Comparison of ENCODE assay signal across 1 cellular context in the genomic region with DNA sequence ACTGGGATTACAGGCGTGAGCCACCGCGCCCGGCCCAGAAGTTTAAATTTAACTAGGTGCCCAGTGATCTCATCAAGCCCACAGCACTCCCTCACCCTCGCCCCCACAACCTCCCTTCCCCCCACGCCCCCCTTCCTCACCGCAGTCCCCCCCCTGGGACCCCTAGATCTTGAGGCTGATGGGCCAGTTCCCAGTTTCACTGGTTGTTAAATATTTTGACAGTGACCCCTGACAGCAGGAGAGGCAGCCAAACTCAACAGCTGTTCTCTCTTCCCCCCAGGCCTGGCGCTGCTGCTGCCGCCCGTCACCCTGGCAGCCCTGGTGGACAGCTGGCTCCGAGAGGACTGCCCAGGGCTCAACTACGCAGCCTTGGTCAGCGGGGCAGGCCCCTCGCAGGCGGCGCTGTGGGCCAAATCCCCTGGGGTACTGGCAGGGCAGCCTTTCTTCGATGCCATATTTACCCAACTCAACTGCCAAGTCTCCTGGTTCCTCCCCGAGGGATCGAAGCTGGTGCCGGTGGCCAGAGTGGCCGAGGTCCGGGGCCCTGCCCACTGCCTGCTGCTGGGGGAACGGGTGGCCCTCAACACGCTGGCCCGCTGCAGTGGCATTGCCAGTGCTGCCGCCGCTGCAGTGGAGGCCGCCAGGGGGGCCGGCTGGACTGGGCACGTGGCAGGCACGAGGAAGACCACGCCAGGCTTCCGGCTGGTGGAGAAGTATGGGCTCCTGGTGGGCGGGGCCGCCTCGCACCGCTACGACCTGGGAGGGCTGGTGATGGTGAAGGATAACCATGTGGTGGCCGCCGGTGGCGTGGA.
A peak's percentile ranks its signal among the peaks of the same experiment; 100 is the strongest.
TF ChIP-seq lines count a peak whose summit lies in the region.

No MANE protein-coding gene starts in this region.

TF ChIP-seq in HepG2, 621 proteins besides CTCF, POLR2A, EP300 and RAD21:
- TF ChIP-seq HNRNPL (IDR thresholded peaks at IDR 0.05; ENCODE audit: low read depth, low read length) (0 out of 2 replicates have a peak, but pooled peaks have one; percentile 13), RBFOX2 (IDR thresholded peaks at IDR 0.05; ENCODE audit: low read depth, low read length) (peak; percentile 64), AGO2 (optimal IDR thresholded peaks at IDR 0.05; ENCODE audit: low read depth, low read length) (peak; percentile 88), ZNF768 (CRISPR knock-in tag; IDR thresholded peaks at IDR 0.05) (peak; percentile 33; the same call in 1 of the 2 replicates)
- TF ChIP-seq, protein P1, sequence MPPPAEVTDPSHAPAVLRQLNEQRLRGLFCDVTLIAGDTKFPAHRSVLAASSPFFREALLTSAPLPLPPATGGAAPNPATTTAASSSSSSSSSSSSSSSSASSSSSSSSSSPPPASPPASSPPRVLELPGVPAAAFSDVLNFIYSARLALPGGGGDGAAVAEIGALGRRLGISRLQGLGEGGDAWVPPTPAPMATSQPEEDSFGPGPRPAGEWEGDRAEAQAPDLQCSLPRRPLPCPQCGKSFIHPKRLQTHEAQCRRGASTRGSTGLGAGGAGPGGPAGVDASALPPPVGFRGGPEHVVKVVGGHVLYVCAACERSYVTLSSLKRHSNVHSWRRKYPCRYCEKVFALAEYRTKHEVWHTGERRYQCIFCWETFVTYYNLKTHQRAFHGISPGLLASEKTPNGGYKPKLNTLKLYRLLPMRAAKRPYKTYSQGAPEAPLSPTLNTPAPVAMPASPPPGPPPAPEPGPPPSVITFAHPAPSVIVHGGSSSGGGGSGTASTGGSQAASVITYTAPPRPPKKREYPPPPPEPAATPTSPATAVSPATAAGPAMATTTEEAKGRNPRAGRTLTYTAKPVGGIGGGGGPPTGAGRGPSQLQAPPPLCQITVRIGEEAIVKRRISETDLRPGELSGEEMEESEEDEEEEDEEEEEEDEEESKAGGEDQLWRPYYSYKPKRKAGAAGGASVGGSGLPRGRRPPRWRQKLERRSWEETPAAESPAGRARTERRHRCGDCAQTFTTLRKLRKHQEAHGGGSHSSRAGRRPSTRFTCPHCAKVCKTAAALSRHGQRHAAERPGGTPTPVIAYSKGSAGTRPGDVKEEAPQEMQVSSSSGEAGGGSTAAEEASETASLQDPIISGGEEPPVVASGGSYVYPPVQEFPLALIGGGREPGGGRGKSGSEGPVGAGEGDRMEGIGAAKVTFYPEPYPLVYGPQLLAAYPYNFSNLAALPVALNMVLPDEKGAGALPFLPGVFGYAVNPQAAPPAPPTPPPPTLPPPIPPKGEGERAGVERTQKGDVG (CRISPR knock-in tag; IDR thresholded peaks at IDR 0.05; ENCODE audit: borderline replicate concordance): no peak
TF ChIP-seq in HepG2: peak in this region for 4.
